ENCODE assay signal across 13 cellular contexts in genomic region chr1:115668579-115668978, GRCh38. TPM values are rescaled to one million over a fixed set of nuclear protein-coding genes. Genes with fewer than 3 reads are reported as not detected.
DNase-seq lines count a peak whose midpoint lies in the region; ATAC-seq and TF ChIP-seq lines count a peak whose summit lies in the region.
"Had no signal": no experiment of that assay in that cellular context is flagged by ENCODE, and none has a peak within 500 bp of the region (broad histone marks: within the 10 kb centered on the region; RNA-seq: fewer than 3 reads in every experiment).

No MANE protein-coding gene starts in this region.

- TF ChIP-seq CTCF in mesothelial cell of epicardium (IDR thresholded peaks at IDR 0.05; ENCODE audit: unreplicated experiment): no peak

- H3K36me3 Mint-ChIP-seq in mesothelial cell of epicardium: peaks cover 36% of the 10 kb centered on the region

- ATAC-seq in GM19023 (IDR thresholded peaks at IDR 0.05; ENCODE audit: unreplicated experiment): no peak
- ATAC-seq: naive thymus-derived CD8-positive, alpha-beta T cell had no signal

- no peak overlapping the region for H3K4me3 Mint-ChIP-seq in mesothelial cell of epicardium
- H3K4me3 Mint-ChIP-seq: central memory CD8-positive, alpha-beta T cell; naive thymus-derived CD8-positive, alpha-beta T cell had no signal

- peak; percentile 33 for DNase-seq in GDM1 (lab: John Stamatoyannopoulos, UW)
- peak; percentile 57 for DNase-seq in OCI-M1 (lab: John Stamatoyannopoulos, UW)
- peak; percentile 61 for DNase-seq in astrocyte of the hippocampus (ENCODE audit: low read depth, low spot score)
- DNase-seq in mesothelial cell of epicardium (ENCODE audit: low spot score in 2 of 2, unreplicated experiment in 2 of 2): no peak
- DNase-seq in cerebellar cortex (ENCODE audit: low spot score): no peak
- DNase-seq in SHP77 treated with DMSO at 0.1 percent for 48 hours (lab: John Stamatoyannopoulos, UW): no peak
- no peak for DNase-seq in NCI-H1092 treated with DMSO at 0.1 percent for 48 hours (lab: John Stamatoyannopoulos, UW)
- DNase-seq: activated CD4-positive, CD25-positive, alpha-beta regulatory T cell treated with anti-CD3 and anti-CD28 coated beads, Interleukin-2, amount 50 U/mL, for 72 hours; naive thymus-derived CD8-positive, alpha-beta T cell; NCI-H345; stimulated activated CD8-positive, alpha-beta memory T cell treated with anti-CD3 and anti-CD28 coated beads, Interleukin-4, amount 100 ng/mL, for 48 hours had no signal

- H3K4me1 Mint-ChIP-seq in mesothelial cell of epicardium: peaks cover 21% of the 10 kb centered on the region
- H3K4me1 Mint-ChIP-seq: central memory CD8-positive, alpha-beta T cell had no signal

- no peaks in the 10 kb centered on the region for H3K27me3 Mint-ChIP-seq in mesothelial cell of epicardium (ENCODE audit: low read depth)
- H3K27me3 Mint-ChIP-seq: central memory CD8-positive, alpha-beta T cell had no signal

- peaks cover 5% of the 10 kb centered on the region for H3K9me3 Mint-ChIP-seq in mesothelial cell of epicardium
- H3K9me3 Mint-ChIP-seq: central memory CD8-positive, alpha-beta T cell; naive thymus-derived CD8-positive, alpha-beta T cell had no signal

- peak overlapping the region; percentile 82 for H3K27ac Mint-ChIP-seq in mesothelial cell of epicardium
- H3K27ac Mint-ChIP-seq: naive thymus-derived CD8-positive, alpha-beta T cell had no signal

RNA-seq across cellular contexts. Expression of gene VANGL1, which starts 26.8 kb away (rescaled TPM):
- total RNA-seq in mesothelial cell of epicardium: 16.0 to 17.0 TPM (median 16.0 TPM) in 3 replicates

Comparison
In these comparisons a context has a peak if more than half of its experiments do, and no peak if none do; other contexts are left out.
1. DNase-seq: peak in GDM1 (single experiment), OCI-M1 (single experiment) and astrocyte of the hippocampus (single experiment); none in mesothelial cell of epicardium (0 of 2), cerebellar cortex (single experiment), SHP77 treated with DMSO at 0.1 percent for 48 hours (single experiment) and NCI-H1092 treated with DMSO at 0.1 percent for 48 hours (single experiment).